7 cellular contexts compared by ENCODE assay signal in the genomic region with DNA sequence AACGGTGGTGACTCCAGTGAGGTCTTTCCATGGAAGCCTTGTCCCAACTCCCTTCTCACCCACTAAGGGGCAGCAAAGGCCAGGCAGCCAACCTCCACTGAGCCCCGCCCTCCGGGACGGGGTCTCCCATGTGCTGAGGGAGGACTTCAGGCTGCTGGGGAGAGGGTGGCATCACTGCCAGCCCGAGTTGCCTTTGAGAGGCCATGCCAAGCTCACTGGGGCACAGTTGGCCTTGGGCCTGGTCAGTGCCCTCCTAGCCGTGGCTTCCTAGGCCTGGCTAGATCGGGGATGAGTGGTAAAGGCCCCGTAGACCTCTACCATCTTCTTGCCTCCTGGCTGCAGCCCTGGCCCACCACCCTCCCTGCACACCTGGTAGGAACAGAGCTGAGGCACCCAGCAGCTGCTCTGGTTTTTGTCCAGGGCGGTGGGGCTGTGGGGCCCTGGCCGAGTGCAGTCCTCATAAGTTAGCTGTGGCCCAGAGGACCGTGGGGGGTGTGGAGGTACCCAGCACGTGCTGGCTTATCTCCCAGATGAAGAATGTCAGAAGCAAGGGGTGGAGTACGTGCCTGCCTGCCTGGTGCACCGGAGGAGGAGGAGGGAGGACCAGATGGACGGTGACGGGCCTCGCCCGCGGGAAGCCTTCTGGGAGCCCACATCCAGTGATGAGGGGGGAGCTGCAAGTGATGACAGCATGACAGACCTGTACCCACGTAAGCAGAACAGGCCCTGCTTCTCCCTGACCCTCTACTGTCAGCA. TPM values are rescaled to one million over a fixed set of nuclear protein-coding genes. Genes with fewer than 3 reads are reported as not detected.
DNase-seq lines count a peak whose midpoint lies in the region; FAIRE-seq and TF ChIP-seq lines count a peak whose summit lies in the region.
"Had no signal": no experiment of that assay in that cellular context is flagged by ENCODE, and none has a peak within 500 bp of the region (broad histone marks: within the 10 kb centered on the region; RNA-seq: fewer than 3 reads in every experiment).

No MANE protein-coding gene starts in this region.

- no peak overlapping the region for H2BK120ac ChIP-seq in H1 (replicated peaks; ENCODE audit: low read depth, low read length)

- DNase-seq in AG04450 (ENCODE audit: low read depth, low spot score) (no peak), HL-60 (ENCODE audit: low read depth in 1 of 2, low spot score in 1 of 2) (no peak), H1 (ENCODE audit: low read depth in 1 of 2, low spot score in 2 of 2) (peak in 1 of 2 experiments; percentile 70), NCI-H774 (lab: John Stamatoyannopoulos, UW) (no peak), colonic mucosa (no peak), RCC 7860 (ENCODE audit: low spot score) (no peak)

- H4K20me1 ChIP-seq in H1 (replicated peaks in 1 of 2; ENCODE audit: control insufficient read depth in 1 of 2, insufficient read depth in 2 of 2, low read length in 2 of 2), result peaks cover 16 to 17% of the 10 kb centered on the region in 2 experiments

- H2AK5ac ChIP-seq in H1 (ENCODE audit: low read depth, low read length), result no peak overlapping the region

- H3K79me1 ChIP-seq in H1 (ENCODE audit: low read depth, low read length), result peaks cover 2% of the 10 kb centered on the region; the same call in 1 of the 2 replicates

- POLR2A ChIA-PET in AG04450 (lab: Yijun Ruan, JAX) (interaction anchor here (0.6 to 2.1 kb wide), 3 partner anchors 8 to 12 kb away, joined by 3 to 10 read pairs (median 9); partner anchors contain the start of genes MED22 and RPL7A), H1 (lab: Charles Lee; ENCODE audit: partially characterized antibody) (interaction anchor here (0.6 to 16.1 kb wide), 5 partner anchors 12 to 314 kb away, joined by 3 to 461 read pairs (median 4); partner anchors contain the start of genes MED22, RPL7A, STKLD1 and SURF4)

- H3K79me2 ChIP-seq in H1 (ENCODE audit: control insufficient read depth in 1 of 2, insufficient read depth in 2 of 2, low read length in 2 of 2), result peaks cover 0 to 20% of the 10 kb centered on the region in 2 experiments; a peak in 2 of 4 replicates

- H3K4me3 ChIP-seq in AG04450 (ENCODE audit: low read depth, low read length) (no peak overlapping the region), HL-60 (replicated peaks; ENCODE audit: insufficient read depth, low read length) (no peak overlapping the region), H1 (ENCODE audit: extremely low read depth in 1 of 4, insufficient read depth in 2 of 4, low read depth in 3 of 4, low read length in 4 of 4) (no peak overlapping the region), colonic mucosa (no peak overlapping the region)
- H3K4me3 ChIP-seq: lung had no signal

- no peak for FAIRE-seq in H1 (lab: Jason Lieb, UNC)
- no peak for FAIRE-seq in RCC 7860 (lab: Jason Lieb, UNC)

- H3K27ac ChIP-seq in AG04450 (ENCODE audit: low read depth, low read length), result no peak overlapping the region
- no peak overlapping the region for H3K27ac ChIP-seq in HL-60 (replicated peaks)
- no peak overlapping the region for H3K27ac ChIP-seq in H1 (ENCODE audit: low read depth, low read length)
- no peak overlapping the region for H3K27ac ChIP-seq in colonic mucosa

- H3K4me2 ChIP-seq in H1 (ENCODE audit: insufficient read depth in 1 of 2, low read depth in 2 of 2, low read length in 2 of 2), result no peak overlapping the region

- H3K27me3 ChIP-seq in AG04450 (ENCODE audit: control insufficient read depth, insufficient read depth, low read length) (no peaks in the 10 kb centered on the region), HL-60 (ENCODE audit: insufficient read depth, poor library complexity, severe bottlenecking) (no peaks in the 10 kb centered on the region), H1 (replicated peaks in 1 of 4; ENCODE audit: control insufficient read depth in 3 of 4, extremely low read depth in 1 of 4, insufficient read depth in 3 of 4, low read length in 3 of 4) (no peaks in the 10 kb centered on the region), colonic mucosa (no peaks in the 10 kb centered on the region)

- H3K9me3 ChIP-seq in AG04450 (ENCODE audit: control insufficient read depth, insufficient read depth, low read length) (no peaks in the 10 kb centered on the region; the same call in 1 of the 2 replicates), H1 (ENCODE audit: insufficient read depth in 2 of 2, low read depth in 1 of 2, low read length in 1 of 2) (no peaks in the 10 kb centered on the region), colonic mucosa (no peaks in the 10 kb centered on the region)

- H4K5ac ChIP-seq in H1 (ENCODE audit: insufficient read length, low read depth, low read length), result no peak overlapping the region

- H2BK15ac ChIP-seq in H1 (ENCODE audit: low read length), result no peak overlapping the region

- no peak overlapping the region for H3K18ac ChIP-seq in H1 (ENCODE audit: extremely low read depth, low read length)

- H3K56ac ChIP-seq in H1 (replicated peaks; ENCODE audit: insufficient read length, low read depth, low read length), result no peak overlapping the region

- WGBS in H1 (ENCODE audit: extremely low coverage in 1 of 2, insufficient coverage in 1 of 2, insufficient read length in 1 of 2, insufficient replicate concordance in 2 of 2, low coverage in 1 of 2, low lambda C conversion rate in 2 of 2, missing lambda C conversion rate in 1 of 2), 2 experiments, result 96% methylated on average over 20 of the region's 20 CpGs; no CpG with 5 or more reads in 1 of the 2 experiments

- peak; percentile 78 to 84 for TF ChIP-seq RAD21 in H1 (IDR thresholded peaks at IDR 0.05 in 1 of 2, conservative IDR thresholded peaks at IDR 0.05 in 1 of 2; ENCODE audit: low read depth in 2 of 2, low read length in 2 of 2)

- no peak overlapping the region for H2AFZ ChIP-seq in H1 (ENCODE audit: low read length)

- TF ChIP-seq POLR2A in H1 (IDR thresholded peaks at IDR 0.05; ENCODE audit: control extremely low read depth in 1 of 2, low read depth in 2 of 2, low read length in 2 of 2), result 0 out of 3 replicates have a peak, but pooled peaks of 1 of the 2 experiments have one; percentile 26

- CTCF ChIA-PET in AG04450 (lab: Charles Lee) (interaction anchor here (0.7 kb wide), 1 partner anchor 560 kb away, joined by 3 read pairs; no protein-coding TSS in a partner anchor), H1 (lab: Charles Lee; ENCODE audit: partially characterized antibody) (interaction anchor here (0.8 to 8.2 kb wide), 22 partner anchors 9 to 173 kb away, joined by 3 to 90 read pairs (median 6); partner anchors contain the start of genes ADAMTS13 and STKLD1)

- no peak overlapping the region for H4K91ac ChIP-seq in H1 (replicated peaks; ENCODE audit: insufficient read length, low read length)

- no peak overlapping the region for H3K4ac ChIP-seq in H1 (replicated peaks; ENCODE audit: insufficient read length, low read depth, low read length)

- no peak for TF ChIP-seq EP300 in H1 (IDR thresholded peaks at IDR 0.05; ENCODE audit: borderline replicate concordance in 1 of 2, low read depth in 2 of 2, low read length in 2 of 2)

- H3K23ac ChIP-seq in H1 (ENCODE audit: insufficient read length), result no peak overlapping the region

- no peak overlapping the region for H2BK5ac ChIP-seq in H1 (ENCODE audit: low read depth, low read length)

- peaks cover 2% of the 10 kb centered on the region; the same call in 1 of the 2 replicates for H3K23me2 ChIP-seq in H1 (ENCODE audit: low read depth, low read length)

- H3K14ac ChIP-seq in H1 (ENCODE audit: insufficient read length), result no peak overlapping the region

- H3K9ac ChIP-seq in H1 (replicated peaks in 1 of 4; ENCODE audit: extremely low read depth in 1 of 4, low read depth in 3 of 4, low read length in 3 of 4), result no peak overlapping the region
- no peak overlapping the region for H3K9ac ChIP-seq in colonic mucosa (ENCODE audit: low read depth in 2 of 2, low read length in 2 of 2)

- no peak overlapping the region for H2BK12ac ChIP-seq in H1 (ENCODE audit: low read depth, low read length)

- TF ChIP-seq CTCF in AG04450 (IDR thresholded peaks at IDR 0.05; ENCODE audit: low read depth, low read length) (0 out of 2 replicates have a peak, but pooled peaks have one; percentile 23), HL-60 (IDR thresholded peaks at IDR 0.05; ENCODE audit: insufficient read depth, low read length) (peak; percentile 10), H1 (IDR thresholded peaks at IDR 0.05; ENCODE audit: control extremely low read depth in 1 of 3, insufficient read depth in 1 of 3, low read depth in 1 of 3, low read length in 3 of 3) (peak in 2 of 3 experiments; percentile 72 to 75; a peak in 3 of 4 replicates), colonic mucosa (IDR thresholded peaks at IDR 0.05) (no peak)

- no peak overlapping the region for H2BK20ac ChIP-seq in H1 (ENCODE audit: low read length)

- H3K36me3 ChIP-seq in H1 (ENCODE audit: control insufficient read depth in 2 of 4, insufficient read depth in 4 of 4, low read length in 3 of 4) (peaks cover 8 to 39% (median 28%) of the 10 kb centered on the region in 4 experiments; a peak in 7 of 8 replicates), colonic mucosa (peaks cover 14% of the 10 kb centered on the region)

- H3K4me1 ChIP-seq in H1 (replicated peaks in 1 of 4; ENCODE audit: control insufficient read depth in 3 of 4, insufficient read depth in 4 of 4, low read length in 3 of 4) (peaks cover 0 to 8% (median 3%) of the 10 kb centered on the region in 4 experiments; a peak in 4 of 7 replicates), colonic mucosa (peaks cover 15% of the 10 kb centered on the region)

- intact Hi-C loops in colonic mucosa (cut with DNase I), result no loop called here

- H4K8ac ChIP-seq in H1 (ENCODE audit: extremely low read depth, insufficient read depth, low read length), result no peak overlapping the region

RNA-seq across cellular contexts. Expression of gene SURF2, which starts 3.2 kb away (rescaled TPM):
- polyA plus RNA-seq in AG04450 (2011; rRNA removed) (9.9 and 11.4 TPM in 2 replicates), H1 (2011; rRNA removed) (37.7 and 54.4 TPM in 2 replicates)
- polyA minus RNA-seq in AG04450 (2011; rRNA and poly(A)+ RNA removed), result 4.9 and 5.6 TPM in 2 replicates
- 36.6 and 42.1 TPM in 2 replicates for total RNA-seq in H1 (2021; fragmentation: NEBNext Ultra II Directional; extraction: Animal tissue kit (Norgen Biotek cat#: 25700))
- 55.5 TPM for polyA plus RNA-seq in H1 (2011; cell fraction: cytosol; rRNA removed)
- 45.1 TPM for polyA plus RNA-seq in H1 (2011; cell fraction: nucleus; rRNA removed)
- 47.7 to 62.2 TPM (median 55.5 TPM) in 4 replicates for polyA plus RNA-seq in H1 (2012, experiment 1 of 2)
- polyA plus RNA-seq in H1 (2012, experiment 2 of 2), result 29.1 TPM
- 39.1 TPM for polyA plus RNA-seq in H1 (2013, experiment 1 of 2)
- 40.7 TPM for polyA plus RNA-seq in H1 (2013, experiment 2 of 2)
- polyA minus RNA-seq in H1 (2011; rRNA and poly(A)+ RNA removed), result 6.6 and 9.0 TPM in 2 replicates
- polyA minus RNA-seq in H1 (2011; cell fraction: cytosol; rRNA and poly(A)+ RNA removed), result 24.4 TPM
- polyA minus RNA-seq in H1 (2011; cell fraction: nucleus; rRNA and poly(A)+ RNA removed), result 13.3 TPM
- 10 to 100 TPM in 1 of 2 donors, 1 to 10 TPM in 1; 9.4 to 18.7 TPM for total RNA-seq in colonic mucosa

RNA-seq across cellular contexts. Expression of gene SURF1, which starts 3.3 kb away (rescaled TPM):
- polyA plus RNA-seq in AG04450 (2011; rRNA removed), result 28.2 and 29.9 TPM in 2 replicates
- polyA minus RNA-seq in AG04450 (2011; rRNA and poly(A)+ RNA removed), result 12.1 and 12.2 TPM in 2 replicates
- total RNA-seq in H1 (2021; fragmentation: NEBNext Ultra II Directional; extraction: Animal tissue kit (Norgen Biotek cat#: 25700)), result 39.6 and 43.1 TPM in 2 replicates
- 35.4 and 44.7 TPM in 2 replicates for polyA plus RNA-seq in H1 (2011; rRNA removed)
- 40.4 TPM for polyA plus RNA-seq in H1 (2011; cell fraction: cytosol; rRNA removed)
- 51.7 TPM for polyA plus RNA-seq in H1 (2011; cell fraction: nucleus; rRNA removed)
- polyA plus RNA-seq in H1 (2012, experiment 1 of 2), result 42.8 to 56.2 TPM (median 50.1 TPM) in 4 replicates
- 52.4 TPM for polyA plus RNA-seq in H1 (2012, experiment 2 of 2)
- polyA plus RNA-seq in H1 (2013, experiment 1 of 2), result 54.3 TPM
- polyA plus RNA-seq in H1 (2013, experiment 2 of 2), result 47.2 TPM
- polyA minus RNA-seq in H1 (2011; rRNA and poly(A)+ RNA removed), result 20.3 and 32.2 TPM in 2 replicates
- 8.1 TPM for polyA minus RNA-seq in H1 (2011; cell fraction: cytosol; rRNA and poly(A)+ RNA removed)
- polyA minus RNA-seq in H1 (2011; cell fraction: nucleus; rRNA and poly(A)+ RNA removed), result 16.7 TPM
- total RNA-seq in colonic mucosa, result 10 to 100 TPM; 63.3 to 66.7 TPM

RNA-seq across cellular contexts. Expression of gene RPL7A, which starts 11.6 kb away (rescaled TPM):
- polyA plus RNA-seq in AG04450 (2011; rRNA removed), result 2,708 and 3,305 TPM in 2 replicates
- 2,484 and 2,793 TPM in 2 replicates for polyA minus RNA-seq in AG04450 (2011; rRNA and poly(A)+ RNA removed)
- 2,578 and 2,633 TPM in 2 replicates for total RNA-seq in H1 (2021; fragmentation: NEBNext Ultra II Directional; extraction: Animal tissue kit (Norgen Biotek cat#: 25700))
- polyA plus RNA-seq in H1 (2011; rRNA removed), result 2,379 and 2,783 TPM in 2 replicates
- 4,295 TPM for polyA plus RNA-seq in H1 (2011; cell fraction: cytosol; rRNA removed)
- polyA plus RNA-seq in H1 (2011; cell fraction: nucleus; rRNA removed), result 2,670 TPM
- 3,066 to 3,745 TPM (median 3,674 TPM) in 4 replicates for polyA plus RNA-seq in H1 (2012, experiment 1 of 2)
- 3,198 TPM for polyA plus RNA-seq in H1 (2012, experiment 2 of 2)
- 2,222 TPM for polyA plus RNA-seq in H1 (2013, experiment 1 of 2)
- 2,123 TPM for polyA plus RNA-seq in H1 (2013, experiment 2 of 2)
- 2,290 and 2,619 TPM in 2 replicates for polyA minus RNA-seq in H1 (2011; rRNA and poly(A)+ RNA removed)
- polyA minus RNA-seq in H1 (2011; cell fraction: cytosol; rRNA and poly(A)+ RNA removed), result 1,007 TPM
- polyA minus RNA-seq in H1 (2011; cell fraction: nucleus; rRNA and poly(A)+ RNA removed), result 995 TPM
- total RNA-seq in colonic mucosa, result 1,000 to 10,000 TPM; 1,628 to 2,136 TPM

RNA-seq across cellular contexts. Expression of gene MED22, which starts 11.7 kb away (rescaled TPM):
- polyA plus RNA-seq in AG04450 (2011; rRNA removed), result 14.1 and 20.2 TPM in 2 replicates
- 19.8 and 35.1 TPM in 2 replicates for polyA minus RNA-seq in AG04450 (2011; rRNA and poly(A)+ RNA removed)
- 56.4 and 61.8 TPM in 2 replicates for total RNA-seq in H1 (2021; fragmentation: NEBNext Ultra II Directional; extraction: Animal tissue kit (Norgen Biotek cat#: 25700))
- 68.4 and 105 TPM in 2 replicates for polyA plus RNA-seq in H1 (2011; rRNA removed)
- 88.7 TPM for polyA plus RNA-seq in H1 (2011; cell fraction: cytosol; rRNA removed)
- 114 TPM for polyA plus RNA-seq in H1 (2011; cell fraction: nucleus; rRNA removed)
- polyA plus RNA-seq in H1 (2012, experiment 1 of 2), result 42.8 to 66.6 TPM (median 62.2 TPM) in 4 replicates
- 63.8 TPM for polyA plus RNA-seq in H1 (2012, experiment 2 of 2)
- 47.5 TPM for polyA plus RNA-seq in H1 (2013, experiment 1 of 2)
- 46.8 TPM for polyA plus RNA-seq in H1 (2013, experiment 2 of 2)
- polyA minus RNA-seq in H1 (2011; rRNA and poly(A)+ RNA removed), result 84.7 and 135 TPM in 2 replicates
- 38.3 TPM for polyA minus RNA-seq in H1 (2011; cell fraction: cytosol; rRNA and poly(A)+ RNA removed)
- polyA minus RNA-seq in H1 (2011; cell fraction: nucleus; rRNA and poly(A)+ RNA removed), result 35.7 TPM
- 10 to 100 TPM; 16.5 to 21.3 TPM for total RNA-seq in colonic mucosa

RNA-seq across cellular contexts. Expression of gene SURF4, which starts 16.3 kb away (rescaled TPM):
- polyA plus RNA-seq in AG04450 (2011; rRNA removed), result 293 and 296 TPM in 2 replicates
- polyA minus RNA-seq in AG04450 (2011; rRNA and poly(A)+ RNA removed), result 252 and 301 TPM in 2 replicates
- 167 and 182 TPM in 2 replicates for total RNA-seq in H1 (2021; fragmentation: NEBNext Ultra II Directional; extraction: Animal tissue kit (Norgen Biotek cat#: 25700))
- polyA plus RNA-seq in H1 (2011; rRNA removed), result 176 and 201 TPM in 2 replicates
- polyA plus RNA-seq in H1 (2011; cell fraction: cytosol; rRNA removed), result 154 TPM
- polyA plus RNA-seq in H1 (2011; cell fraction: nucleus; rRNA removed), result 157 TPM
- 106 to 169 TPM (median 151 TPM) in 4 replicates for polyA plus RNA-seq in H1 (2012, experiment 1 of 2)
- polyA plus RNA-seq in H1 (2012, experiment 2 of 2), result 213 TPM
- polyA plus RNA-seq in H1 (2013, experiment 1 of 2), result 201 TPM
- polyA plus RNA-seq in H1 (2013, experiment 2 of 2), result 241 TPM
- polyA minus RNA-seq in H1 (2011; rRNA and poly(A)+ RNA removed), result 172 and 179 TPM in 2 replicates
- 105 TPM for polyA minus RNA-seq in H1 (2011; cell fraction: cytosol; rRNA and poly(A)+ RNA removed)
- polyA minus RNA-seq in H1 (2011; cell fraction: nucleus; rRNA and poly(A)+ RNA removed), result 58.2 TPM
- 100 to 1,000 TPM; 176 to 267 TPM for total RNA-seq in colonic mucosa
